In genomic region chr9:30536494-30536893, GRCh38 we compare ENCODE assay signal across 6 cellular contexts.
"Had no signal": no experiment of that assay in that cellular context is flagged by ENCODE, and none has a peak within 500 bp of the region (broad histone marks: within the 10 kb centered on the region; RNA-seq: fewer than 3 reads in every experiment).

No MANE protein-coding gene starts in this region.

- H3K4me1 Mint-ChIP-seq: GM23338, H9 had no signal

- H3K4me3 Mint-ChIP-seq: GM23338, H9, HFFc6 had no signal

- H3K4me3 ChIP-seq: GM23338, K562 had no signal

- H3K27ac Mint-ChIP-seq: GM23338, H9, HFFc6 had no signal

- H3K4me2 ChIP-seq: GM23338 had no signal

- ATAC-seq: GM23338, K562 had no signal

- H2AFZ ChIP-seq: GM23338 had no signal

- DNase-seq: H9, HCEC 1CT, HFFc6, IMR-90 had no signal
